Comparison of ENCODE assay signal across 3 cellular contexts in genomic region chr11:69864930-69865661, GRCh38.
TF ChIP-seq lines count a peak whose summit lies in the region.

No MANE protein-coding gene starts in this region.

TF ChIP-seq in SK-N-SH, 30 proteins besides CTCF, POLR2A, EP300 and RAD21:
- TF ChIP-seq FOXM1 (IDR thresholded peaks at IDR 0.05; ENCODE audit: low read depth) (no peak), NFIC (IDR thresholded peaks at IDR 0.05; ENCODE audit: borderline replicate concordance) (no peak), RXRA (IDR thresholded peaks at IDR 0.05; ENCODE audit: borderline replicate concordance, low read depth) (no peak), TEAD4 (IDR thresholded peaks at IDR 0.05; ENCODE audit: borderline replicate concordance, insufficient read depth) (no peak), NRF1 (IDR thresholded peaks at IDR 0.05; ENCODE audit: low read depth, low read length) (no peak)
- TF ChIP-seq, protein P1, sequence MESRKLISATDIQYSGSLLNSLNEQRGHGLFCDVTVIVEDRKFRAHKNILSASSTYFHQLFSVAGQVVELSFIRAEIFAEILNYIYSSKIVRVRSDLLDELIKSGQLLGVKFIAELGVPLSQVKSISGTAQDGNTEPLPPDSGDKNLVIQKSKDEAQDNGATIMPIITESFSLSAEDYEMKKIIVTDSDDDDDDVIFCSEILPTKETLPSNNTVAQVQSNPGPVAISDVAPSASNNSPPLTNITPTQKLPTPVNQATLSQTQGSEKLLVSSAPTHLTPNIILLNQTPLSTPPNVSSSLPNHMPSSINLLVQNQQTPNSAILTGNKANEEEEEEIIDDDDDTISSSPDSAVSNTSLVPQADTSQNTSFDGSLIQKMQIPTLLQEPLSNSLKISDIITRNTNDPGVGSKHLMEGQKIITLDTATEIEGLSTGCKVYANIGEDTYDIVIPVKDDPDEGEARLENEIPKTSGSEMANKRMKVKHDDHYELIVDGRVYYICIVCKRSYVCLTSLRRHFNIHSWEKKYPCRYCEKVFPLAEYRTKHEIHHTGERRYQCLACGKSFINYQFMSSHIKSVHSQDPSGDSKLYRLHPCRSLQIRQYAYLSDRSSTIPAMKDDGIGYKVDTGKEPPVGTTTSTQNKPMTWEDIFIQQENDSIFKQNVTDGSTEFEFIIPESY (IDR thresholded peaks at IDR 0.05; ENCODE audit: borderline replicate concordance, low read depth), result no peak

TF ChIP-seq in SK-N-SH treated with all-trans-retinoic acid at 6 μM for 48 hours, 23 proteins besides CTCF, POLR2A, EP300 and RAD21:
- no peak for TF ChIP-seq ZFP30 (CRISPR knock-in tag; IDR thresholded peaks at IDR 0.05)
- no peak for TF ChIP-seq CSRNP3 (CRISPR knock-in tag; IDR thresholded peaks at IDR 0.05)
- no peak for TF ChIP-seq SNAI2 (CRISPR knock-in tag; IDR thresholded peaks at IDR 0.05)
- TF ChIP-seq ZC3H10 (CRISPR knock-in tag; IDR thresholded peaks at IDR 0.05), result no peak

TF ChIP-seq in K562, 482 proteins besides CTCF, POLR2A, EP300 and RAD21:
- peak; percentile 28 for TF ChIP-seq RBM25 (IDR thresholded peaks at IDR 0.05; ENCODE audit: low read depth, low read length, severe bottlenecking)
- no peak for TF ChIP-seq HSF4 (CRISPR knock-in tag; IDR thresholded peaks at IDR 0.05; ENCODE audit: borderline replicate concordance)
- TF ChIP-seq ZFP36 (IDR thresholded peaks at IDR 0.05; ENCODE audit: low read depth, low read length, partially characterized antibody), result peak; percentile 88
